Comparison of ENCODE assay signal across 23 cellular contexts in the genomic region with DNA sequence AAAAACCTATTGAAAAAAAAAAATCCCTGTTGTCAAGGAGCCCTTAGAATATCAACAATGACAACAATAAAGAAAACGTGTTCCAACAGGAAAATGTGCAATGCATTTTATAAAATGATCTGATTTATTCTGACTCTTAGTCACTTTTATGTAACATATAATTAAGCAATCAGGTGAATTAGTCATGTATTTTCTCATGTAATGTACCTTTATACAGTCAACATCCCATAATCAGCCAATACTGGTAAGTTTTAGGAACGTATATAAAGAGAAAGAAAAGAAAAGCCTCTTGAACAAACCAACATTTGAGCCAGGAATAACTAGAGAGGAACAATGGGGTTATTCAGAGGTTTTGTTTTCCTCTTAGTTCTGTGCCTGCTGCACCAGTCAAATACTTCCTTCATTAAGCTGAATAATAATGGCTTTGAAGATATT. TPM values are rescaled to one million over a fixed set of nuclear protein-coding genes. Genes with fewer than 3 reads are reported as not detected.
DNase-seq lines count a peak whose midpoint lies in the region; TF ChIP-seq lines count a peak whose summit lies in the region.
"Had no signal": no experiment of that assay in that cellular context is flagged by ENCODE, and none has a peak within 500 bp of the region (broad histone marks: within the 10 kb centered on the region; RNA-seq: fewer than 3 reads in every experiment).

A gene with protein sequence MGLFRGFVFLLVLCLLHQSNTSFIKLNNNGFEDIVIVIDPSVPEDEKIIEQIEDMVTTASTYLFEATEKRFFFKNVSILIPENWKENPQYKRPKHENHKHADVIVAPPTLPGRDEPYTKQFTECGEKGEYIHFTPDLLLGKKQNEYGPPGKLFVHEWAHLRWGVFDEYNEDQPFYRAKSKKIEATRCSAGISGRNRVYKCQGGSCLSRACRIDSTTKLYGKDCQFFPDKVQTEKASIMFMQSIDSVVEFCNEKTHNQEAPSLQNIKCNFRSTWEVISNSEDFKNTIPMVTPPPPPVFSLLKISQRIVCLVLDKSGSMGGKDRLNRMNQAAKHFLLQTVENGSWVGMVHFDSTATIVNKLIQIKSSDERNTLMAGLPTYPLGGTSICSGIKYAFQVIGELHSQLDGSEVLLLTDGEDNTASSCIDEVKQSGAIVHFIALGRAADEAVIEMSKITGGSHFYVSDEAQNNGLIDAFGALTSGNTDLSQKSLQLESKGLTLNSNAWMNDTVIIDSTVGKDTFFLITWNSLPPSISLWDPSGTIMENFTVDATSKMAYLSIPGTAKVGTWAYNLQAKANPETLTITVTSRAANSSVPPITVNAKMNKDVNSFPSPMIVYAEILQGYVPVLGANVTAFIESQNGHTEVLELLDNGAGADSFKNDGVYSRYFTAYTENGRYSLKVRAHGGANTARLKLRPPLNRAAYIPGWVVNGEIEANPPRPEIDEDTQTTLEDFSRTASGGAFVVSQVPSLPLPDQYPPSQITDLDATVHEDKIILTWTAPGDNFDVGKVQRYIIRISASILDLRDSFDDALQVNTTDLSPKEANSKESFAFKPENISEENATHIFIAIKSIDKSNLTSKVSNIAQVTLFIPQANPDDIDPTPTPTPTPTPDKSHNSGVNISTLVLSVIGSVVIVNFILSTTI (plus strand): TSS at position 292 of the 435 bp plus-strand sequence. CDS start 42 bp downstream, at position 334.

- no peak within 1 kb of the TSS for H3K4me3 ChIP-seq in SJCRH30
- H3K4me3 ChIP-seq: lung, smooth muscle cell, testis had no signal

- no peaks in the 10 kb centered on the region for H3K4me1 ChIP-seq in SJCRH30
- H3K4me1 ChIP-seq: testis had no signal

- H3K9me3 ChIP-seq in SJCRH30 (replicated peaks), result no peaks in the 10 kb centered on the region
- H3K9me3 ChIP-seq: testis had no signal

- H3K36me3 ChIP-seq in SJCRH30, result no peaks in the 10 kb centered on the region

- no peak for TF ChIP-seq CTCF in GM20000 (IDR thresholded peaks at IDR 0.05; ENCODE audit: extremely low read depth, missing control alignments)

- DNase-seq in NCI-H1436 treated with DMSO at 0.1 percent for 48 hours (lab: John Stamatoyannopoulos, UW) (peak; percentile 80), foreskin melanocyte (peak; percentile 35), superior temporal gyrus (ENCODE audit: extremely low spot score) (peak; percentile 94), GM20000 (ENCODE audit: low spot score) (no peak), NCI-H526 treated with DMSO at 0.1 percent for 48 hours (lab: John Stamatoyannopoulos, UW) (no peak), SJCRH30 (no peak), G401 (ENCODE audit: low spot score) (no peak)
- DNase-seq: activated CD4-positive, CD25-positive, alpha-beta regulatory T cell; activated CD8-positive, alpha-beta T cell treated with anti-CD3 and anti-CD28 coated beads, Interleukin-2, amount 10 ng/mL, durations not matched to agents 7 days and 5 days; activated T-cell treated with anti-CD3 and anti-CD28 coated beads, Interleukin-2, amount 50 U/mL, for 72 hours; erythroblast; glutamatergic neuron; Kasumi-1; NCI-H1694; NCI-H446 treated with DMSO at 0.1 percent for 48 hours; nephron progenitor cell; stimulated activated CD4-positive, alpha-beta T cell treated with anti-CD3 and anti-CD28 coated beads, Interleukin-4, amount 100 ng/mL, for 4 hours; testis had no signal

- H3K27ac ChIP-seq in angular gyrus (ENCODE audit: low read depth, low read length) (peak within 1 kb of the TSS; percentile 99), SJCRH30 (no peak within 1 kb of the TSS)
- H3K27ac ChIP-seq: testis had no signal

- no peaks in the 10 kb centered on the region for H3K27me3 ChIP-seq in SJCRH30
- H3K27me3 ChIP-seq: testis had no signal

- in situ Hi-C loops in G401 (cut with HindIII; ENCODE audit: low sequenced_read_pairs), result no loop called here

RNA-seq across cellular contexts. Expression of the gene that starts here (rescaled TPM):
- total RNA-seq in SJCRH30 (2014; rRNA removed; shearing (Covaris generic)), result not detected in 2 replicates
- not detected in 2 replicates for total RNA-seq in G401 (2014; rRNA removed; shearing (Covaris generic))
- total RNA-seq: activated CD8-positive, alpha-beta T cell treated with anti-CD3 and anti-CD28 coated beads, Interleukin-2, amount 10 ng/mL, durations not matched to agents 7 days and 5 days; activated naive CD4-positive, alpha-beta T cell treated with anti-CD3 and anti-CD28 coated beads, Interleukin-2, amount 50 U/mL, for 72 hours; activated T-cell treated with anti-CD3 and anti-CD28 coated beads, Interleukin-2, amount 50 U/mL, for 72 hours; posterior vena cava; smooth muscle cell had no signal

Comparison
In these comparisons a context has a peak if more than half of its experiments do, and no peak if none do; other contexts are left out.
1. DNase-seq: peak in NCI-H1436 treated with DMSO at 0.1 percent for 48 hours (single experiment), foreskin melanocyte (single experiment) and superior temporal gyrus (single experiment); none in GM20000 (single experiment), NCI-H526 treated with DMSO at 0.1 percent for 48 hours (single experiment), SJCRH30 (0 of 2) and G401 (single experiment).